ENCODE assay signal across 1 cellular context in the genomic region with DNA sequence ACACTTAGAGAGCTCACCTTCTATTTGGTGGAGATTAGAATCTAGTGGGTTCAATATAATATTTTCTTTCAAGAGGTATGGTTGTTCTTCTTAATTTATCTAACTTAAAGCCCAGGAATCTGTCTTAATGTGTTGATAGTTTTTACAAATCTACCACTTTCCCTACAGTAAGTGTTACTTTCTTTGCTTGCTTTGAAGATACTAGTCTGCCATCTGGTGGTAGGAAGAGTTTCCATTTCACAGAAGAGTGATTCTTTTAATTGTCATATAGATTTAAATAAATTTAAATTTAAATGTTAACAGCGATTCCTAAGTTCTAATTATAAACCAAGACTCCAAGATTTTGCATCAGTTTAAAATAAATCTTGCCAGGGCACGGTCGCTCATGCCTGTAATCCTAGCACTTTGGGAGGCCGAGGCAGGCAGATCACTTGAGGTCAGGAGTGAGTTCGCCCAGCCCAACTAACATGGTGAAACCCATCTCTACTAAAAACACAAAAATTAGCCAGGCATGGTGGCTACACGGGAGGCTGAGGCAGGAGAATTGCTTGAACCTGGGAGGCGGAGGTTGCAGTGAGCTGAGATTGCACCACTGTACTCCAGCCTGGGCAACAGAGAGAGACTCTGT.
A peak's percentile ranks its signal among the peaks of the same experiment; 100 is the strongest.
TF ChIP-seq lines count a peak whose summit lies in the region.

No MANE protein-coding gene starts in this region.

TF ChIP-seq in K562, 482 proteins besides CTCF, POLR2A, EP300 and RAD21 (continued from another document):
- TF ChIP-seq, protein P1, sequence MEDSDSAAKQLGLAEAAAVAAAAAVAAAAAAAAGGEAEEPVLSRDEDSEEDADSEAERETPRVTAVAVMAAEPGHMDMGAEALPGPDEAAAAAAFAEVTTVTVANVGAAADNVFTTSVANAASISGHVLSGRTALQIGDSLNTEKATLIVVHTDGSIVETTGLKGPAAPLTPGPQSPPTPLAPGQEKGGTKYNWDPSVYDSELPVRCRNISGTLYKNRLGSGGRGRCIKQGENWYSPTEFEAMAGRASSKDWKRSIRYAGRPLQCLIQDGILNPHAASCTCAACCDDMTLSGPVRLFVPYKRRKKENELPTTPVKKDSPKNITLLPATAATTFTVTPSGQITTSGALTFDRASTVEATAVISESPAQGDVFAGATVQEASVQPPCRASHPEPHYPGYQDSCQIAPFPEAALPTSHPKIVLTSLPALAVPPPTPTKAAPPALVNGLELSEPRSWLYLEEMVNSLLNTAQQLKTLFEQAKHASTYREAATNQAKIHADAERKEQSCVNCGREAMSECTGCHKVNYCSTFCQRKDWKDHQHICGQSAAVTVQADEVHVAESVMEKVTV (CRISPR knock-in tag; IDR thresholded peaks at IDR 0.05), result peak; percentile 76
- TF ChIP-seq CBX2 (IDR thresholded peaks at IDR 0.05; ENCODE audit: insufficient read depth, low read length, poor library complexity, severe bottlenecking) (no peak), SMC3 (conservative IDR thresholded peaks at IDR 0.05; ENCODE audit: insufficient read depth, low read depth, low read length) (peak; percentile 72), MEF2A (IDR thresholded peaks at IDR 0.05; ENCODE audit: control insufficient read depth, low read depth, low read length) (no peak), TCF7 (IDR thresholded peaks at IDR 0.05; ENCODE audit: borderline replicate concordance) (no peak), CBFA2T2 (conservative IDR thresholded peaks at IDR 0.05) (no peak), JUNB (CRISPR knock-in tag; conservative IDR thresholded peaks at IDR 0.05) (no peak), BACH1 (tag; IDR thresholded peaks at IDR 0.05) (no peak), RBM25 (IDR thresholded peaks at IDR 0.05; ENCODE audit: low read depth, low read length, severe bottlenecking) (no peak)
- TF ChIP-seq, protein P2, sequence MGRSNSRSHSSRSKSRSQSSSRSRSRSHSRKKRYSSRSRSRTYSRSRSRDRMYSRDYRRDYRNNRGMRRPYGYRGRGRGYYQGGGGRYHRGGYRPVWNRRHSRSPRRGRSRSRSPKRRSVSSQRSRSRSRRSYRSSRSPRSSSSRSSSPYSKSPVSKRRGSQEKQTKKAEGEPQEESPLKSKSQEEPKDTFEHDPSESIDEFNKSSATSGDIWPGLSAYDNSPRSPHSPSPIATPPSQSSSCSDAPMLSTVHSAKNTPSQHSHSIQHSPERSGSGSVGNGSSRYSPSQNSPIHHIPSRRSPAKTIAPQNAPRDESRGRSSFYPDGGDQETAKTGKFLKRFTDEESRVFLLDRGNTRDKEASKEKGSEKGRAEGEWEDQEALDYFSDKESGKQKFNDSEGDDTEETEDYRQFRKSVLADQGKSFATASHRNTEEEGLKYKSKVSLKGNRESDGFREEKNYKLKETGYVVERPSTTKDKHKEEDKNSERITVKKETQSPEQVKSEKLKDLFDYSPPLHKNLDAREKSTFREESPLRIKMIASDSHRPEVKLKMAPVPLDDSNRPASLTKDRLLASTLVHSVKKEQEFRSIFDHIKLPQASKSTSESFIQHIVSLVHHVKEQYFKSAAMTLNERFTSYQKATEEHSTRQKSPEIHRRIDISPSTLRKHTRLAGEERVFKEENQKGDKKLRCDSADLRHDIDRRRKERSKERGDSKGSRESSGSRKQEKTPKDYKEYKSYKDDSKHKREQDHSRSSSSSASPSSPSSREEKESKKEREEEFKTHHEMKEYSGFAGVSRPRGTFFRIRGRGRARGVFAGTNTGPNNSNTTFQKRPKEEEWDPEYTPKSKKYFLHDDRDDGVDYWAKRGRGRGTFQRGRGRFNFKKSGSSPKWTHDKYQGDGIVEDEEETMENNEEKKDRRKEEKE (IDR thresholded peaks at IDR 0.05; ENCODE audit: borderline replicate concordance in 1 of 2, control insufficient read depth in 1 of 2, low read depth in 2 of 2, low read length in 1 of 2), result no peak
